ENCODE assay signal across 16 cellular contexts in the genomic region with DNA sequence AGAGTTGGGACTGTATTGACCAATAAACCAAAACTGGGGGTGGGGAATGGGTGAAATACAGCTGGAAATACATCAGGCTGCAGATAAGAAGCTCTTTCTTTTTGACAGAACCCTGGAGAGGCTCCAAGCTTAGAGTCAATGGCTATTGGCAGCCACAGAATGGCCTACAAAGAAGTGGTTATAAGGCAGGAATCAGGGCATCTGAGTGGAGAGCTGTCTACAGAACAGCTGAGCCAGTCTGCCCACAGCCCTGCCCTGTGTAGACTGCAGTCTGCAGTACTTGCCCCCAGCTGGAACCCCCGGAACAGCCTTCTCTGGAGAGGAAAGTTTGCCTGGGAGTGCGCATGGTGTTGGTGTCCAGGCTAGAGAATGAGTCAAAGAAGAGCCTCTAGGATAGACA.
DNase-seq lines count a peak whose midpoint lies in the region; ATAC-seq lines count a peak whose summit lies in the region.
"Had no signal": no experiment of that assay in that cellular context is flagged by ENCODE, and none has a peak within 500 bp of the region (broad histone marks: within the 10 kb centered on the region; RNA-seq: fewer than 3 reads in every experiment).

No MANE protein-coding gene starts in this region.

- no peak for ATAC-seq in HG02610 (IDR thresholded peaks at IDR 0.05; ENCODE audit: unreplicated experiment)
- no peak for ATAC-seq in HG02759 (IDR thresholded peaks at IDR 0.05; ENCODE audit: unreplicated experiment)
- no peak for ATAC-seq in HG02588 (IDR thresholded peaks at IDR 0.05; ENCODE audit: unreplicated experiment)
- ATAC-seq: HCT116, PC-3 had no signal

- DNase-seq in C1 segment of cervical spinal cord (lab: John Stamatoyannopoulos, UW) (peak in 12 of 14 donors; percentile 11 to 73 (median 56)), caudate nucleus (lab: John Stamatoyannopoulos, UW) (peak in 58 of 61 donors; percentile 8 to 94 (median 71)), hippocampal formation (lab: John Stamatoyannopoulos, UW) (peak; percentile 78 to 95), pons (ENCODE audit: low spot score) (peak; percentile 99), NCI-H526 treated with DMSO at 0.1 percent for 48 hours (lab: John Stamatoyannopoulos, UW) (no peak)
- DNase-seq: GM23248; KBM-7; NCI-H146; NCI-H2081 treated with DMSO at 0.1 percent for 48 hours; NCI-H524 treated with DMSO at 0.1 percent for 48 hours; NK-92 treated with Interleukin-12 subunit alpha and Interleukin-12 subunit beta, amount 100 ng/mL, for 24 hours; PC-3 had no signal

- no peak overlapping the region for H3K27ac ChIP-seq in caudate nucleus (ENCODE audit: low read depth, low read length)
- H3K27ac ChIP-seq: GM23248 had no signal
